Comparison of ENCODE assay signal across 10 cellular contexts in genomic region chr7:30750574-30751256, GRCh38. TPM values are rescaled to one million over a fixed set of nuclear protein-coding genes. Genes with fewer than 3 reads are reported as not detected.
A peak's percentile ranks its signal among the peaks of the same experiment; 100 is the strongest.
DNase-seq lines count a peak whose midpoint lies in the region; TF ChIP-seq lines count a peak whose summit lies in the region.
"Had no signal": no experiment of that assay in that cellular context is flagged by ENCODE, and none has a peak within 500 bp of the region (broad histone marks: within the 10 kb centered on the region; RNA-seq: fewer than 3 reads in every experiment).

No MANE protein-coding gene starts in this region.

- no peak for TF ChIP-seq POLR2A in breast epithelium (IDR thresholded peaks at IDR 0.05)

- H3K27ac ChIP-seq in GM23248 (peak overlapping the region; percentile 64), breast epithelium (peak overlapping the region; percentile 29 to 78)

- DNase-seq in GM23248 (peak; percentile 87), breast epithelium (ENCODE audit: low spot score in 2 of 2) (no peak), islet precursor cell (peak; percentile 77), smooth muscle cell of the brain vasculature (ENCODE audit: low read depth, low spot score) (peak; percentile 73), NOMO-1 treated with dmso at 0.1 percent for 144 hours (lab: John Stamatoyannopoulos, UW; ENCODE audit: unreplicated experiment) (no peak), AML-193 (lab: John Stamatoyannopoulos, UW) (no peak)
- no peak for DNase-seq in activated naive CD4-positive, alpha-beta T cell treated with anti-CD3 and anti-CD28 coated beads for 36 hours
- no peak for DNase-seq in activated naive CD4-positive, alpha-beta T cell treated with anti-CD3 and anti-CD28 coated beads, Interleukin-2, amount 10 ng/mL, durations not matched to agents 7 days and 5 days
- DNase-seq: activated naive CD4-positive, alpha-beta T cell treated with anti-CD3 and anti-CD28 coated beads, Interleukin-2, amount 50 U/mL, for 16 hours had no signal

- TF ChIP-seq CTCF in breast epithelium (IDR thresholded peaks at IDR 0.05) = no peak

- H3K27me3 Mint-ChIP-seq in activated naive CD4-positive, alpha-beta T cell treated with anti-CD3 and anti-CD28 coated beads for 36 hours (ENCODE audit: low read depth) = no peaks in the 10 kb centered on the region
- peaks cover 16% of the 10 kb centered on the region for H3K27me3 Mint-ChIP-seq in activated naive CD4-positive, alpha-beta T cell treated with anti-CD3 and anti-CD28 coated beads, Interleukin-2, amount 10 ng/mL, durations not matched to agents 7 days and 5 days

- H3K4me1 ChIP-seq in GM23248 (ENCODE audit: insufficient read depth) (peaks cover 26% of the 10 kb centered on the region), breast epithelium (no peaks in the 10 kb centered on the region)

- in situ Hi-C loops in GM23248 (cut with MboI) = no loop called here

- no peaks in the 10 kb centered on the region for H3K36me3 Mint-ChIP-seq in activated naive CD4-positive, alpha-beta T cell treated with anti-CD3 and anti-CD28 coated beads for 36 hours (ENCODE audit: low read depth)
- no peaks in the 10 kb centered on the region for H3K36me3 Mint-ChIP-seq in activated naive CD4-positive, alpha-beta T cell treated with anti-CD3 and anti-CD28 coated beads, Interleukin-2, amount 10 ng/mL, durations not matched to agents 7 days and 5 days

- CTCF ChIA-PET in activated naive CD4-positive, alpha-beta T cell treated with anti-CD3 and anti-CD28 coated beads for 36 hours (lab: Charles Lee) = interaction anchor here (2.9 kb wide), 1 partner anchor 10 kb away, joined by 15 read pairs; no protein-coding TSS in a partner anchor
- CTCF ChIA-PET in activated naive CD4-positive, alpha-beta T cell treated with anti-CD3 and anti-CD28 coated beads, Interleukin-2, amount 10 ng/mL, durations not matched to agents 7 days and 5 days (lab: Charles Lee) = interaction anchor here (0.9 kb wide), 1 partner anchor 49 kb away, joined by 3 read pairs; no protein-coding TSS in a partner anchor

- peaks cover 3% of the 10 kb centered on the region for H3K9me3 Mint-ChIP-seq in activated naive CD4-positive, alpha-beta T cell treated with anti-CD3 and anti-CD28 coated beads for 36 hours
- no peaks in the 10 kb centered on the region for H3K9me3 Mint-ChIP-seq in activated naive CD4-positive, alpha-beta T cell treated with anti-CD3 and anti-CD28 coated beads, Interleukin-2, amount 10 ng/mL, durations not matched to agents 7 days and 5 days

- 4 to 5% methylated on average over 11 of the region's 11 CpGs for WGBS in GM23248 (ENCODE audit: low coverage in 1 of 2, low lambda C conversion rate in 2 of 2, missing lambda C conversion rate in 2 of 2), 2 experiments

- no peaks in the 10 kb centered on the region for H3K4me1 Mint-ChIP-seq in activated naive CD4-positive, alpha-beta T cell treated with anti-CD3 and anti-CD28 coated beads for 36 hours (ENCODE audit: low read depth)
- H3K4me1 Mint-ChIP-seq in activated naive CD4-positive, alpha-beta T cell treated with anti-CD3 and anti-CD28 coated beads, Interleukin-2, amount 10 ng/mL, durations not matched to agents 7 days and 5 days = no peaks in the 10 kb centered on the region
- H3K4me1 Mint-ChIP-seq: neural crest cell had no signal

- peak overlapping the region; percentile 76 for H2AFZ ChIP-seq in GM23248

- peaks cover 15% of the 10 kb centered on the region; the same call in 1 of the 2 replicates for H3F3A ChIP-seq in GM23248 (ENCODE audit: insufficient read depth)

- H3K79me2 ChIP-seq in GM23248 (ENCODE audit: insufficient read depth) = no peaks in the 10 kb centered on the region

- H3K27me3 ChIP-seq in GM23248 (replicated peaks; ENCODE audit: insufficient read depth) = no peaks in the 10 kb centered on the region
- H3K27me3 ChIP-seq in breast epithelium = no peaks in the 10 kb centered on the region

- peak overlapping the region; percentile 33 for H3K4me2 ChIP-seq in GM23248 (ENCODE audit: unreplicated experiment)

- no peak overlapping the region for H3K4me3 Mint-ChIP-seq in activated naive CD4-positive, alpha-beta T cell treated with anti-CD3 and anti-CD28 coated beads for 36 hours
- no peak overlapping the region for H3K4me3 Mint-ChIP-seq in activated naive CD4-positive, alpha-beta T cell treated with anti-CD3 and anti-CD28 coated beads, Interleukin-2, amount 10 ng/mL, durations not matched to agents 7 days and 5 days
- H3K4me3 Mint-ChIP-seq: neural crest cell had no signal

- peak overlapping the region; percentile 50 for H3K9ac ChIP-seq in GM23248

- H3K27ac Mint-ChIP-seq in activated naive CD4-positive, alpha-beta T cell treated with anti-CD3 and anti-CD28 coated beads for 36 hours = no peak overlapping the region
- H3K27ac Mint-ChIP-seq in activated naive CD4-positive, alpha-beta T cell treated with anti-CD3 and anti-CD28 coated beads, Interleukin-2, amount 10 ng/mL, durations not matched to agents 7 days and 5 days = no peak overlapping the region

- H4K20me1 ChIP-seq in GM23248 (ENCODE audit: insufficient read depth) = no peaks in the 10 kb centered on the region

- no peaks in the 10 kb centered on the region for H3K9me2 ChIP-seq in GM23248 (ENCODE audit: insufficient read depth)

- no peaks in the 10 kb centered on the region for H3K36me3 ChIP-seq in GM23248 (ENCODE audit: low read depth)
- no peaks in the 10 kb centered on the region for H3K36me3 ChIP-seq in breast epithelium

- H3K4me3 ChIP-seq in GM23248 = peak overlapping the region; percentile 11; the same call in 1 of the 2 replicates
- no peak overlapping the region for H3K4me3 ChIP-seq in breast epithelium

- intact Hi-C loops in breast epithelium (cut with DNase I; ENCODE audit: low total_unique reads) = no loop called here
- intact Hi-C loops in activated naive CD4-positive, alpha-beta T cell treated with anti-CD3 and anti-CD28 coated beads for 36 hours (cut with micrococcal nuclease) = no loop called here

- H3K9me3 ChIP-seq in GM23248 (ENCODE audit: low read depth) (no peaks in the 10 kb centered on the region), breast epithelium (peaks cover 0 to 4% of the 10 kb centered on the region in 2 donors)

RNA-seq across cellular contexts. Expression of gene INMT, which starts 1.2 kb away (rescaled TPM):
- 0.13 TPM in 1 of 2 replicates, not detected in the other for total RNA-seq in GM23248 (2014; rRNA removed; shearing (Covaris generic))
- 0.09 TPM in 2 replicates for polyA plus RNA-seq in GM23248 (2016; fragmentation: Nextera tagmentation; extraction: Ambion mirVana)
- 10 to 100 TPM in 2 of 3 donors, 1 to 10 TPM in 1; 7.8 to 66.7 (median 26.2) TPM for total RNA-seq in breast epithelium
- total RNA-seq in activated naive CD4-positive, alpha-beta T cell treated with anti-CD3 and anti-CD28 coated beads for 36 hours = under 1 TPM in 1 of 2 experiments, not detected in 1; 0.24 TPM

RNA-seq across cellular contexts. Expression of gene MINDY4, which starts 20.5 kb away (rescaled TPM):
- total RNA-seq in GM23248 (2014; rRNA removed; shearing (Covaris generic)) = 1.8 and 3.5 TPM in 2 replicates
- 2.5 and 2.6 TPM in 2 replicates for polyA plus RNA-seq in GM23248 (2016; fragmentation: Nextera tagmentation; extraction: Ambion mirVana)
- total RNA-seq in breast epithelium = 10 to 100 TPM in 2 of 3 donors, 1 to 10 TPM in 1; 5.6 to 14.9 (median 13.8) TPM
- total RNA-seq in activated naive CD4-positive, alpha-beta T cell treated with anti-CD3 and anti-CD28 coated beads for 36 hours = 1 to 10 TPM; 1.2 to 1.4 TPM

Comparison
In these comparisons a context has a peak if more than half of its experiments do, and no peak if none do; other contexts are left out.
1. DNase-seq: peak in GM23248 (single experiment), islet precursor cell (single experiment) and smooth muscle cell of the brain vasculature (single experiment); none in breast epithelium (0 of 2), activated naive CD4-positive, alpha-beta T cell treated with anti-CD3 and anti-CD28 coated beads for 36 hours (single experiment), NOMO-1 treated with dmso at 0.1 percent for 144 hours (single experiment), activated naive CD4-positive, alpha-beta T cell treated with anti-CD3 and anti-CD28 coated beads, Interleukin-2, amount 10 ng/mL, durations not matched to agents 7 days and 5 days (single experiment) and AML-193 (0 of 2).